In the genomic region with DNA sequence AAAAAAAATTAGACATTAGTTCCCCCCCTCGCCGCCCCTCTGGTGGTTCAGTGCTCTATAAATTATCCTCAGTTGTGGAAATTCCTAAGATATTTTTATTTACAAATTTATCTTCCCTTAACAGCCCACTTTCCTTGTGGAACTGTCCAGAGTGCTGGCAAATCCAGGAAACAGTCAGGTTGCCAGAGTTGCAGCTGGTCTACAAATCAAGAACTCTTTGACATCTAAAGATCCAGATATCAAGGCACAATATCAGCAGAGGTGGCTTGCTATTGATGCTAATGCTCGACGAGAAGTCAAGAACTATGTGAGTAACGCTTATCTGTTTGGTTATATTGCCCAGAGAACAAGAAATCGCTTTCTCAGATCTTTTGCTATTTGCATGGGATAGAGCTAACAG, we compare ENCODE assay signal across 12 cellular contexts. TPM values are rescaled to one million over a fixed set of nuclear protein-coding genes. Genes with fewer than 3 reads are reported as not detected.
DNase-seq lines count a peak whose midpoint lies in the region; ATAC-seq and TF ChIP-seq lines count a peak whose summit lies in the region.
"Had no signal": no experiment of that assay in that cellular context is flagged by ENCODE, and none has a peak within 500 bp of the region (broad histone marks: within the 10 kb centered on the region; RNA-seq: fewer than 3 reads in every experiment).

No MANE protein-coding gene starts in this region.

- no peaks in the 10 kb centered on the region for H3K27me3 ChIP-seq in sigmoid colon

- H3K4me3 Mint-ChIP-seq in activated naive CD4-positive, alpha-beta T cell treated with anti-CD3 and anti-CD28 coated beads, Interleukin-2, amount 50 U/mL, for 24 hours: peak overlapping the region; percentile 99
- H3K4me3 Mint-ChIP-seq in WTC11: peak overlapping the region; percentile 20
- peak overlapping the region; percentile 12 for H3K4me3 Mint-ChIP-seq in stimulated activated memory B cell treated with anti-CD40 and anti-IgM and Interleukin-4, amounts not matched to agents 10 μg/mL and 1 μg/mL and 100 μg/mL, for 72 hours
- H3K4me3 Mint-ChIP-seq: dendritic cell treated with granulocyte-macrophage colony-stimulating factor and Interleukin-4, amounts not matched to agents 40 ng/mL and 50 ng/mL, for 4 days had no signal

- no peaks in the 10 kb centered on the region for H3K9me3 ChIP-seq in sigmoid colon

- ATAC-seq in WTC11: no peak
- ATAC-seq in stimulated activated memory B cell treated with anti-CD40 and anti-IgM and Interleukin-4, amounts not matched to agents 10 μg/mL and 1 μg/mL and 100 μg/mL, for 72 hours: no peak

- CTCF ChIA-PET in WTC11 (lab: Charles Lee): interaction anchor here (1.3 kb wide), 1 partner anchor 11 kb away, joined by 5 read pairs; no protein-coding TSS in a partner anchor

- WGBS in sigmoid colon, 2 donors: 81 to 90% methylated on average over 6 of the region's 6 CpGs

- no peak for DNase-seq in activated naive CD4-positive, alpha-beta T cell treated with anti-CD3 and anti-CD28 coated beads, Interleukin-2, amount 50 U/mL, for 16 hours
- DNase-seq in WTC11 (ENCODE audit: low spot score): no peak
- DNase-seq in fibroblast of peridontal ligament (ENCODE audit: extremely low read depth): peak; percentile 19
- no peak for DNase-seq in NCI-H524 (lab: John Stamatoyannopoulos, UW)
- DNase-seq in sigmoid colon: no peak
- DNase-seq in KG1 (lab: John Stamatoyannopoulos, UW): no peak
- DNase-seq: activated CD8-positive, alpha-beta memory T cell treated with anti-CD3 and anti-CD28 coated beads, Interleukin-2, amount 50 U/mL, for 4 hours; NCI-H2227 treated with DMSO at 0.1 percent for 48 hours; stimulated activated CD4-positive, alpha-beta T cell treated with anti-CD3 and anti-CD28 coated beads, Interleukin-12 subunit alpha, Interleukin-12 subunit beta, amount 100 ng/mL, for 4 hours had no signal

- peaks cover 39% of the 10 kb centered on the region for H3K36me3 Mint-ChIP-seq in activated naive CD4-positive, alpha-beta T cell treated with anti-CD3 and anti-CD28 coated beads, Interleukin-2, amount 50 U/mL, for 24 hours
- peaks cover 62% of the 10 kb centered on the region for H3K36me3 Mint-ChIP-seq in WTC11
- H3K36me3 Mint-ChIP-seq in stimulated activated memory B cell treated with anti-CD40 and anti-IgM and Interleukin-4, amounts not matched to agents 10 μg/mL and 1 μg/mL and 100 μg/mL, for 72 hours: peaks cover 48% of the 10 kb centered on the region

- POLR2A ChIA-PET in WTC11 (lab: Charles Lee): interaction anchor here (0.9 kb wide), 1 partner anchor 10 kb away, joined by 5 read pairs; no protein-coding TSS in a partner anchor

- peaks cover 12 to 56% (median 35%) of the 10 kb centered on the region in 4 donors for H3K36me3 ChIP-seq in sigmoid colon

- H3K4me1 ChIP-seq in sigmoid colon: peaks cover 0 to 58% (median 48%) of the 10 kb centered on the region in 4 donors

- no peak overlapping the region for H3K27ac ChIP-seq in sigmoid colon

- intact Hi-C loops in sigmoid colon (cut with DNase I): loop anchor here (5.0 kb wide), 1 partner anchor 45 kb away; no protein-coding TSS in a partner anchor

- TF ChIP-seq POLR2A in sigmoid colon (IDR thresholded peaks at IDR 0.05): no peak

- no peaks in the 10 kb centered on the region for H3K27me3 Mint-ChIP-seq in activated naive CD4-positive, alpha-beta T cell treated with anti-CD3 and anti-CD28 coated beads, Interleukin-2, amount 50 U/mL, for 24 hours
- no peaks in the 10 kb centered on the region; the same call in 1 of the 2 replicates for H3K27me3 Mint-ChIP-seq in WTC11 (ENCODE audit: low read depth)
- no peaks in the 10 kb centered on the region for H3K27me3 Mint-ChIP-seq in stimulated activated memory B cell treated with anti-CD40 and anti-IgM and Interleukin-4, amounts not matched to agents 10 μg/mL and 1 μg/mL and 100 μg/mL, for 72 hours
- H3K27me3 Mint-ChIP-seq: dendritic cell treated with granulocyte-macrophage colony-stimulating factor and Interleukin-4, amounts not matched to agents 40 ng/mL and 50 ng/mL, for 4 days had no signal

- no peaks in the 10 kb centered on the region for H3K9me3 Mint-ChIP-seq in activated naive CD4-positive, alpha-beta T cell treated with anti-CD3 and anti-CD28 coated beads, Interleukin-2, amount 50 U/mL, for 24 hours
- H3K9me3 Mint-ChIP-seq in WTC11: no peaks in the 10 kb centered on the region
- no peaks in the 10 kb centered on the region for H3K9me3 Mint-ChIP-seq in stimulated activated memory B cell treated with anti-CD40 and anti-IgM and Interleukin-4, amounts not matched to agents 10 μg/mL and 1 μg/mL and 100 μg/mL, for 72 hours
- H3K9me3 Mint-ChIP-seq: dendritic cell treated with granulocyte-macrophage colony-stimulating factor and Interleukin-4, amounts not matched to agents 40 ng/mL and 50 ng/mL, for 4 days had no signal

- no peak for TF ChIP-seq CTCF in WTC11 (IDR thresholded peaks at IDR 0.05)
- TF ChIP-seq CTCF in sigmoid colon (IDR thresholded peaks at IDR 0.05): no peak

- TF ChIP-seq EP300 in sigmoid colon (IDR thresholded peaks at IDR 0.05): no peak

- no peak overlapping the region for H3K4me3 ChIP-seq in sigmoid colon

- H3K27ac Mint-ChIP-seq in activated naive CD4-positive, alpha-beta T cell treated with anti-CD3 and anti-CD28 coated beads, Interleukin-2, amount 50 U/mL, for 24 hours: peak overlapping the region; percentile 46
- H3K27ac Mint-ChIP-seq in WTC11: peak overlapping the region; percentile 68; the same call in 1 of the 2 replicates
- peak overlapping the region; percentile 90 for H3K27ac Mint-ChIP-seq in stimulated activated memory B cell treated with anti-CD40 and anti-IgM and Interleukin-4, amounts not matched to agents 10 μg/mL and 1 μg/mL and 100 μg/mL, for 72 hours

- H3K4me1 Mint-ChIP-seq in activated naive CD4-positive, alpha-beta T cell treated with anti-CD3 and anti-CD28 coated beads, Interleukin-2, amount 50 U/mL, for 24 hours: peaks cover 69% of the 10 kb centered on the region
- H3K4me1 Mint-ChIP-seq in WTC11: peaks cover 28% of the 10 kb centered on the region
- peaks cover 54% of the 10 kb centered on the region for H3K4me1 Mint-ChIP-seq in stimulated activated memory B cell treated with anti-CD40 and anti-IgM and Interleukin-4, amounts not matched to agents 10 μg/mL and 1 μg/mL and 100 μg/mL, for 72 hours

TF ChIP-seq in WTC11, 78 proteins besides CTCF, POLR2A, EP300 and RAD21 (continues in another document):
- TF ChIP-seq, protein P1, sequence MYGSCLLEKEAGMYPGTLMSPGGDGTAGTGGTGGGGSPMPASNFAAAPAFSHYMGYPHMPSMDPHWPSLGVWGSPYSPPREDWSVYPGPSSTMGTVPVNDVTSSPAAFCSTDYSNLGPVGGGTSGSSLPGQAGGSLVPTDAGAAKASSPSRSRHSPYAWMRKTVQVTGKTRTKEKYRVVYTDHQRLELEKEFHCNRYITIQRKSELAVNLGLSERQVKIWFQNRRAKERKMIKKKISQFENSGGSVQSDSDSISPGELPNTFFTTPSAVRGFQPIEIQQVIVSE (CRISPR knock-in tag; IDR thresholded peaks at IDR 0.05; ENCODE audit: borderline replicate concordance): no peak
- no peak for TF ChIP-seq SMAD4 (CRISPR knock-in tag; IDR thresholded peaks at IDR 0.05)
- no peak for TF ChIP-seq RELA (CRISPR knock-in tag; IDR thresholded peaks at IDR 0.05; ENCODE audit: borderline replicate concordance)
- TF ChIP-seq, protein P2, sequence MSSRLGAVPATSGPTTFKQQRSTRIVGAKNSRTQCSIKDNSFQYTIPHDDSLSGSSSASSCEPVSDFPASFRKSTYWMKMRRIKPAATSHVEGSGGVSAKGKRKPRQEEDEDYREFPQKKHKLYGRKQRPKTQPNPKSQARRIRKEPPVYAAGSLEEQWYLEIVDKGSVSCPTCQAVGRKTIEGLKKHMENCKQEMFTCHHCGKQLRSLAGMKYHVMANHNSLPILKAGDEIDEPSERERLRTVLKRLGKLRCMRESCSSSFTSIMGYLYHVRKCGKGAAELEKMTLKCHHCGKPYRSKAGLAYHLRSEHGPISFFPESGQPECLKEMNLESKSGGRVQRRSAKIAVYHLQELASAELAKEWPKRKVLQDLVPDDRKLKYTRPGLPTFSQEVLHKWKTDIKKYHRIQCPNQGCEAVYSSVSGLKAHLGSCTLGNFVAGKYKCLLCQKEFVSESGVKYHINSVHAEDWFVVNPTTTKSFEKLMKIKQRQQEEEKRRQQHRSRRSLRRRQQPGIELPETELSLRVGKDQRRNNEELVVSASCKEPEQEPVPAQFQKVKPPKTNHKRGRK (CRISPR knock-in tag; IDR thresholded peaks at IDR 0.05; ENCODE audit: borderline replicate concordance): no peak
- no peak for TF ChIP-seq ZNF138 (CRISPR knock-in tag; conservative IDR thresholded peaks at IDR 0.05)
- no peak for TF ChIP-seq SMAD3 (CRISPR knock-in tag; IDR thresholded peaks at IDR 0.05; ENCODE audit: borderline replicate concordance)
- no peak for TF ChIP-seq HMGA2 (CRISPR knock-in tag; IDR thresholded peaks at IDR 0.05)
- no peak for TF ChIP-seq TP53 (CRISPR knock-in tag; IDR thresholded peaks at IDR 0.05)
- no peak for TF ChIP-seq TEAD1 (CRISPR knock-in tag; IDR thresholded peaks at IDR 0.05)
- TF ChIP-seq, protein P3, sequence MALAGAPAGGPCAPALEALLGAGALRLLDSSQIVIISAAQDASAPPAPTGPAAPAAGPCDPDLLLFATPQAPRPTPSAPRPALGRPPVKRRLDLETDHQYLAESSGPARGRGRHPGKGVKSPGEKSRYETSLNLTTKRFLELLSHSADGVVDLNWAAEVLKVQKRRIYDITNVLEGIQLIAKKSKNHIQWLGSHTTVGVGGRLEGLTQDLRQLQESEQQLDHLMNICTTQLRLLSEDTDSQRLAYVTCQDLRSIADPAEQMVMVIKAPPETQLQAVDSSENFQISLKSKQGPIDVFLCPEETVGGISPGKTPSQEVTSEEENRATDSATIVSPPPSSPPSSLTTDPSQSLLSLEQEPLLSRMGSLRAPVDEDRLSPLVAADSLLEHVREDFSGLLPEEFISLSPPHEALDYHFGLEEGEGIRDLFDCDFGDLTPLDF (CRISPR knock-in tag; IDR thresholded peaks at IDR 0.05): no peak
- no peak for TF ChIP-seq SP1 (CRISPR knock-in tag; conservative IDR thresholded peaks at IDR 0.05)
- TF ChIP-seq JUN (CRISPR knock-in tag; IDR thresholded peaks at IDR 0.05): no peak

RNA-seq across cellular contexts. Expression of a gene that starts 2.9 kb away (rescaled TPM):
- total RNA-seq in WTC11 (2021): 437 to 506 TPM (median 452 TPM) in 3 replicates
- 100 to 1,000 TPM; 185 to 268 (median 214) TPM for total RNA-seq in sigmoid colon
- polyA plus RNA-seq in sigmoid colon: 100 to 1,000 TPM in 1 of 3 donors, 10 to 100 TPM in 2; 23.4 to 103 (median 39.1) TPM

RNA-seq across cellular contexts. Expression of a gene that starts 41.4 kb away (rescaled TPM):
- total RNA-seq in WTC11 (2021) (14.7 to 17.4 TPM (median 15.8 TPM) in 3 replicates), sigmoid colon (10 to 100 TPM in 2 of 4 donors, 1 to 10 TPM in 2; 7.8 to 25.5 (median 11.2) TPM)
- 1 to 10 TPM; 3.5 to 4.6 (median 4.2) TPM for polyA plus RNA-seq in sigmoid colon

Comparison
In these comparisons a context has a peak if more than half of its experiments do, and no peak if none do; other contexts are left out.
1. H3K4me3 Mint-ChIP-seq: peak in every context shown above with its lines; median percentile 99 in activated naive CD4-positive, alpha-beta T cell treated with anti-CD3 and anti-CD28 coated beads, Interleukin-2, amount 50 U/mL, for 24 hours; 20 in WTC11; 12 in stimulated activated memory B cell treated with anti-CD40 and anti-IgM and Interleukin-4, amounts not matched to agents 10 μg/mL and 1 μg/mL and 100 μg/mL, for 72 hours.